35 cellular contexts compared by ENCODE assay signal in genomic region chr16:11334831-11335404, GRCh38. TPM values are rescaled to one million over a fixed set of nuclear protein-coding genes. Genes with fewer than 3 reads are reported as not detected.
"Had no signal": no experiment of that assay in that cellular context is flagged by ENCODE, and none has a peak within 500 bp of the region (broad histone marks: within the 10 kb centered on the region; RNA-seq: fewer than 3 reads in every experiment).

No MANE protein-coding gene starts in this region.

- H3K4me3 Mint-ChIP-seq: activated naive CD4-positive, alpha-beta T cell treated with anti-CD3 and anti-CD28 coated beads for 36 hours; activated naive CD8-positive, alpha-beta T cell treated with anti-CD3 and anti-CD28 coated beads, Interleukin-2, amount 10 ng/mL, durations not matched to agents 7 days and 5 days; endodermal cell; naive thymus-derived CD4-positive, alpha-beta T cell had no signal

- H3K9me3 ChIP-seq: heart right ventricle, pancreas, psoas muscle, testis, transverse colon had no signal

- H3K4me1 ChIP-seq: foreskin keratinocyte, pancreas, psoas muscle, testis, transverse colon had no signal

- H3K27me3 Mint-ChIP-seq: activated naive CD8-positive, alpha-beta T cell treated with anti-CD3 and anti-CD28 coated beads, Interleukin-2, amount 10 ng/mL, durations not matched to agents 7 days and 5 days had no signal

- H3K36me3 ChIP-seq: brain microvascular endothelial cell, heart right ventricle, pancreas, transverse colon, WERI-Rb-1 had no signal

- H3K4me3 ChIP-seq: heart right ventricle, pancreas, psoas muscle, smooth muscle cell, testis, transverse colon had no signal

- H3K27me3 ChIP-seq: brain microvascular endothelial cell, foreskin keratinocyte, heart right ventricle, pancreas, testis, transverse colon had no signal

- H3K4me1 Mint-ChIP-seq: endodermal cell had no signal

- FAIRE-seq: astrocyte, pancreas, TTC549 had no signal

- DNase-seq: activated CD4-positive, alpha-beta T cell treated with anti-CD3 and anti-CD28 coated beads for 48 hours; activated CD8-positive, alpha-beta memory T cell treated with anti-CD3 and anti-CD28 coated beads for 24 hours; activated effector memory CD4-positive, alpha-beta T cell treated with Interleukin-2 at 50 U/mL for 16 hours; activated naive CD4-positive, alpha-beta T cell treated with anti-CD3 and anti-CD28 coated beads for 36 hours; activated naive CD8-positive, alpha-beta T cell treated with anti-CD3 and anti-CD28 coated beads, Interleukin-2, amount 10 ng/mL, durations not matched to agents 7 days and 5 days; amniotic stem cell; brain microvascular endothelial cell; caudate nucleus; endodermal cell; foreskin keratinocyte; heart right ventricle; midbrain; naive thymus-derived CD4-positive, alpha-beta T cell; nucleus accumbens; pancreas; psoas muscle; stimulated activated CD4-positive, alpha-beta T cell treated with anti-CD3 and anti-CD28 coated beads, Interleukin-1b, Interleukin-23, amount 100 ng/mL, for 48 hours; stimulated activated CD4-positive, alpha-beta T cell treated with anti-CD3 and anti-CD28 coated beads, Interleukin-4, amount 100 ng/mL, for 4 hours; stimulated activated CD8-positive, alpha-beta memory T cell treated with anti-CD3 and anti-CD28 coated beads, Interleukin-4, amount 100 ng/mL, for 48 hours; stimulated activated naive CD8-positive, alpha-beta T cell treated with anti-CD3 and anti-CD28 coated beads, Interleukin-15, Interleukin-2, amounts not matched to agents 100 U/mL and 50 U/mL, for 24 hours; T-helper 9 cell; testis; transverse colon; WERI-Rb-1 had no signal

- ATAC-seq: activated CD4-positive, CD25-positive, alpha-beta regulatory T cell treated with anti-CD3 and anti-CD28 coated beads, Interleukin-2, amount 50 U/mL, for 24 hours; esophagus mucosa; foreskin keratinocyte; naive thymus-derived CD4-positive, alpha-beta T cell; pancreas; psoas muscle; stimulated activated naive CD8-positive, alpha-beta T cell treated with anti-CD3 and anti-CD28 coated beads, Interleukin-15, Interleukin-2, amounts not matched to agents 100 U/mL and 50 U/mL, for 24 hours had no signal

- H3K9me3 Mint-ChIP-seq: activated naive CD4-positive, alpha-beta T cell treated with anti-CD3 and anti-CD28 coated beads for 36 hours; activated naive CD8-positive, alpha-beta T cell treated with anti-CD3 and anti-CD28 coated beads, Interleukin-2, amount 10 ng/mL, durations not matched to agents 7 days and 5 days; naive thymus-derived CD4-positive, alpha-beta T cell had no signal

- H3K27ac ChIP-seq: brain microvascular endothelial cell, foreskin keratinocyte, heart right ventricle, pancreas, psoas muscle, testis, transverse colon, WERI-Rb-1 had no signal

- H3K27ac Mint-ChIP-seq: activated naive CD4-positive, alpha-beta T cell treated with anti-CD3 and anti-CD28 coated beads for 36 hours; activated naive CD8-positive, alpha-beta T cell treated with anti-CD3 and anti-CD28 coated beads, Interleukin-2, amount 10 ng/mL, durations not matched to agents 7 days and 5 days; endodermal cell; naive thymus-derived CD4-positive, alpha-beta T cell had no signal

- H3K4me2 ChIP-seq: smooth muscle cell had no signal

RNA-seq across cellular contexts. Expression of gene PRM1, which starts 53.8 kb away (rescaled TPM):
- total RNA-seq: activated naive CD4-positive, alpha-beta T cell treated with anti-CD3 and anti-CD28 coated beads for 36 hours; activated naive CD8-positive, alpha-beta T cell treated with anti-CD3 and anti-CD28 coated beads, Interleukin-2, amount 10 ng/mL, durations not matched to agents 7 days and 5 days; astrocyte; endodermal cell; esophagus mucosa; foreskin keratinocyte; glomerular endothelial cell; heart right ventricle; kidney epithelial cell; lower leg skin; naive thymus-derived CD4-positive, alpha-beta T cell; pancreas; psoas muscle; smooth muscle cell; T-helper 1 cell treated with Interleukin-12 subunit alpha and Interleukin-12 subunit beta and Interleukin-4 antibody, amounts not matched to agents 30 ng/mL and 1 ng/mL, for 36 hours; transverse colon; urinary bladder had no signal
- polyA plus RNA-seq: foreskin keratinocyte; heart right ventricle; naive thymus-derived CD4-positive, alpha-beta T cell; neural cell; pancreas; psoas muscle; smooth muscle cell; urinary bladder had no signal

RNA-seq across cellular contexts. Expression of gene PRM2, which starts 58.6 kb away (rescaled TPM):
- total RNA-seq: activated naive CD4-positive, alpha-beta T cell treated with anti-CD3 and anti-CD28 coated beads for 36 hours; activated naive CD8-positive, alpha-beta T cell treated with anti-CD3 and anti-CD28 coated beads, Interleukin-2, amount 10 ng/mL, durations not matched to agents 7 days and 5 days; astrocyte; endodermal cell; esophagus mucosa; foreskin keratinocyte; glomerular endothelial cell; heart right ventricle; kidney epithelial cell; naive thymus-derived CD4-positive, alpha-beta T cell; pancreas; psoas muscle; smooth muscle cell; T-helper 1 cell treated with Interleukin-12 subunit alpha and Interleukin-12 subunit beta and Interleukin-4 antibody, amounts not matched to agents 30 ng/mL and 1 ng/mL, for 36 hours; transverse colon; urinary bladder had no signal
- polyA plus RNA-seq: foreskin keratinocyte; heart right ventricle; naive thymus-derived CD4-positive, alpha-beta T cell; neural cell; pancreas; psoas muscle; smooth muscle cell; urinary bladder had no signal
